27 cellular contexts compared by ENCODE assay signal in the genomic region with DNA sequence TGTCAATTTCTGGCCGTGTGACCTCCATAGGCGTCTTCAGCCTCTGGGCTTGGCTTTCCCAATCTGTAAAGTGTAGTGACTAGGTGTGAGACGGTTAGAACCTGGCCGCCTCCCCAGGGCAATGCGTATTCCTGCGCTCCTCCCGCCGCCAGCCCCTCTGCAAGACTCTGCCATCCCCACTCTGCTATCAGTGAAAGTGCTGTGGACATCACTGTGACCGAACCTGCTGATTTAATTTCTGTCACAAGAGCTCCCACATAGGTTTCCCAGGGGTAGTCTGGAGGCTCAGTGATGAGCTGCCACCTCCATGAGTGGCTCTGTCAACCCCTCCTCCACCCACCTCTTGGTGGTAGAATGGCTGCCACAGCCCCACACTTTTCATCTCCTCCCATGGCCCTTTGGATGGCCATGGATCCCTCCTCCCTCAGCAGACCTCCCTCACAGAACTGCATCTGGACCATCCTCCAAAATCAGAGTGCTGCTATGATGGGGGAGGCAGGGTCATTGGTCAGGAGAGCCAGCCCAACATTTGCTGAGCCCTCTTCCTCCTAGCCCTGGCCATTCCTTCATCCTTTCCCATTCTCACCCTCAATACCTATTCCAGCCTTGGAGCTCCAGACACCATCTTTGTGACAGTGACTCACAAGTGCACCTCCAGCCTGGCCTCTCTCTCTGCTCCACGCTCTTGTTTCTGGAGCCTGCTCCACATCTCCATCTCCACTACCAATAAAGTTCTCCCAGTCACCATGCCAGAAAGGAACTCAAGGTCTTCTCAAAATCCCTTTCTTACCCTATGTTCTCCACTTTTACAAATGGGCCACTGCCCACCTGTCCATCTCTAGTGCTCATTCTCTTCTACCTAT. TPM values are rescaled to one million over a fixed set of nuclear protein-coding genes. Genes with fewer than 3 reads are reported as not detected.
DNase-seq lines count a peak whose midpoint lies in the region; ATAC-seq and TF ChIP-seq lines count a peak whose summit lies in the region.
"Had no signal": no experiment of that assay in that cellular context is flagged by ENCODE, and none has a peak within 500 bp of the region (broad histone marks: within the 10 kb centered on the region; RNA-seq: fewer than 3 reads in every experiment).

No MANE protein-coding gene starts in this region.

- peaks cover 10% of the 10 kb centered on the region for H3K4me1 Mint-ChIP-seq in activated naive CD8-positive, alpha-beta T cell (ENCODE audit: low read depth)
- H3K4me1 Mint-ChIP-seq in activated naive CD8-positive, alpha-beta T cell treated with anti-CD3 and anti-CD28 coated beads, Interleukin-2, amount 50 U/mL, for 24 hours = peaks cover 7% of the 10 kb centered on the region
- no peaks in the 10 kb centered on the region for H3K4me1 Mint-ChIP-seq in activated T-helper 1 cell treated with anti-CD3 and anti-CD28 coated beads, Interleukin-12 subunit alpha, Interleukin-12 subunit beta, Interleukin-2, Interleukin-4 antibody, amounts not matched to agents 30 ng/mL and 10 ng/mL and 1 ng/mL, durations not matched to agents 14 hours and 24 hours and 36 hours (ENCODE audit: low read depth)
- H3K4me1 Mint-ChIP-seq in type B pancreatic cell (ENCODE audit: unreplicated experiment) = peaks cover 4% of the 10 kb centered on the region

- no peak for DNase-seq in activated naive CD8-positive, alpha-beta T cell treated with anti-CD3 and anti-CD28 coated beads, Interleukin-2, amount 50 U/mL, for 24 hours
- no peak for DNase-seq in activated T-helper 1 cell treated with anti-CD3 and anti-CD28 coated beads, Interleukin-12 subunit alpha, Interleukin-12 subunit beta, Interleukin-2, Interleukin-4 antibody, amounts not matched to agents 30 ng/mL and 10 ng/mL and 1 ng/mL, durations not matched to agents 14 hours and 24 hours and 36 hours (ENCODE audit: low spot score)
- DNase-seq in mesendoderm = no peak
- DNase-seq in type B pancreatic cell (ENCODE audit: extremely low spot score, unreplicated experiment) = no peak
- no peak for DNase-seq in NCI-H82 (lab: John Stamatoyannopoulos, UW)
- DNase-seq in left lung = no peak
- DNase-seq: activated CD8-positive, alpha-beta memory T cell treated with anti-CD3 and anti-CD28 coated beads, Interleukin-2, amount 50 U/mL, for 48 hours; central memory CD4-positive, alpha-beta T cell; COR-L47; effector CD4-positive, alpha-beta T cell; heart right ventricle; NCI-H1105; NCI-H2107; NCI-H524; SHP77; substantia nigra; uterus had no signal

- no peak overlapping the region for H3K18ac ChIP-seq in mesendoderm (ENCODE audit: low read length)

- H3K36me3 ChIP-seq in mesendoderm (ENCODE audit: control insufficient read depth, insufficient read depth, low read length) = no peaks in the 10 kb centered on the region
- no peaks in the 10 kb centered on the region for H3K36me3 ChIP-seq in left lung
- H3K36me3 ChIP-seq: HAP-1, heart right ventricle, prostate gland, uterus had no signal

- no peak overlapping the region for H4K5ac ChIP-seq in mesendoderm (ENCODE audit: low read length)

- H4K8ac ChIP-seq in mesendoderm (ENCODE audit: low read depth, low read length) = no peak overlapping the region

- no peak overlapping the region for H3K9ac ChIP-seq in mesendoderm (ENCODE audit: low read length)

- no peaks in the 10 kb centered on the region for H3K79me1 ChIP-seq in mesendoderm (ENCODE audit: low read length)

- no CpG with 5 or more reads among the region's 10 CpGs for WGBS in mesendoderm (ENCODE audit: extremely low coverage, insufficient coverage, low lambda C conversion rate)

- no peaks in the 10 kb centered on the region for H3K36me3 Mint-ChIP-seq in activated naive CD8-positive, alpha-beta T cell
- H3K36me3 Mint-ChIP-seq in activated naive CD8-positive, alpha-beta T cell treated with anti-CD3 and anti-CD28 coated beads, Interleukin-2, amount 50 U/mL, for 24 hours (ENCODE audit: low read depth) = no peaks in the 10 kb centered on the region
- H3K36me3 Mint-ChIP-seq in activated T-helper 1 cell treated with anti-CD3 and anti-CD28 coated beads, Interleukin-12 subunit alpha, Interleukin-12 subunit beta, Interleukin-2, Interleukin-4 antibody, amounts not matched to agents 30 ng/mL and 10 ng/mL and 1 ng/mL, durations not matched to agents 14 hours and 24 hours and 36 hours (ENCODE audit: low read depth) = no peaks in the 10 kb centered on the region
- peaks cover 6% of the 10 kb centered on the region for H3K36me3 Mint-ChIP-seq in type B pancreatic cell

- H3K23ac ChIP-seq in mesendoderm (ENCODE audit: low read length) = peak overlapping the region; percentile 80

- ATAC-seq in activated naive CD8-positive, alpha-beta T cell treated with anti-CD3 and anti-CD28 coated beads, Interleukin-2, amount 50 U/mL, for 24 hours = no peak
- ATAC-seq in left lung = no peak
- ATAC-seq in GM18870 (IDR thresholded peaks at IDR 0.05; ENCODE audit: unreplicated experiment) = no peak
- ATAC-seq: activated CD4-positive, CD25-positive, alpha-beta regulatory T cell treated with anti-CD3 and anti-CD28 coated beads, Interleukin-2, amount 50 U/mL, for 24 hours; heart right ventricle had no signal

- H3K4me3 Mint-ChIP-seq in activated naive CD8-positive, alpha-beta T cell = peak overlapping the region; percentile 75
- H3K4me3 Mint-ChIP-seq in activated naive CD8-positive, alpha-beta T cell treated with anti-CD3 and anti-CD28 coated beads, Interleukin-2, amount 50 U/mL, for 24 hours = no peak overlapping the region
- peak overlapping the region; percentile 67 for H3K4me3 Mint-ChIP-seq in activated T-helper 1 cell treated with anti-CD3 and anti-CD28 coated beads, Interleukin-12 subunit alpha, Interleukin-12 subunit beta, Interleukin-2, Interleukin-4 antibody, amounts not matched to agents 30 ng/mL and 10 ng/mL and 1 ng/mL, durations not matched to agents 14 hours and 24 hours and 36 hours
- peak overlapping the region; percentile 76 for H3K4me3 Mint-ChIP-seq in type B pancreatic cell

- H3K4me3 ChIP-seq in mesendoderm (ENCODE audit: low read length) = no peak overlapping the region
- H3K4me3 ChIP-seq in left lung = no peak overlapping the region
- H3K4me3 ChIP-seq: HAP-1, heart right ventricle, prostate gland, uterus had no signal

- no peak overlapping the region for H2AK5ac ChIP-seq in mesendoderm (ENCODE audit: low read length)

- no peak overlapping the region for H2BK5ac ChIP-seq in mesendoderm (ENCODE audit: low read length)

- no peak overlapping the region for H3K4me2 ChIP-seq in mesendoderm (ENCODE audit: low read length)

- no peak overlapping the region for H3K27ac Mint-ChIP-seq in activated naive CD8-positive, alpha-beta T cell
- H3K27ac Mint-ChIP-seq in activated naive CD8-positive, alpha-beta T cell treated with anti-CD3 and anti-CD28 coated beads, Interleukin-2, amount 50 U/mL, for 24 hours = no peak overlapping the region
- H3K27ac Mint-ChIP-seq in activated T-helper 1 cell treated with anti-CD3 and anti-CD28 coated beads, Interleukin-12 subunit alpha, Interleukin-12 subunit beta, Interleukin-2, Interleukin-4 antibody, amounts not matched to agents 30 ng/mL and 10 ng/mL and 1 ng/mL, durations not matched to agents 14 hours and 24 hours and 36 hours = peak overlapping the region; percentile 41
- H3K27ac Mint-ChIP-seq in type B pancreatic cell = no peak overlapping the region

- intact Hi-C loops in activated T-helper 1 cell treated with anti-CD3 and anti-CD28 coated beads, Interleukin-12 subunit alpha, Interleukin-12 subunit beta, Interleukin-2, Interleukin-4 antibody, amounts not matched to agents 30 ng/mL and 10 ng/mL and 1 ng/mL, durations not matched to agents 14 hours and 24 hours and 36 hours (cut with micrococcal nuclease) = no loop called here
- intact Hi-C loops in left lung (cut with DNase I) = no loop called here

- no peaks in the 10 kb centered on the region for H3K9me3 ChIP-seq in left lung
- H3K9me3 ChIP-seq: HAP-1, heart right ventricle, prostate gland, uterus had no signal

- H3K79me2 ChIP-seq in mesendoderm (ENCODE audit: control insufficient read depth, insufficient read depth, low read length) = no peaks in the 10 kb centered on the region

- H3K27me3 ChIP-seq in mesendoderm (ENCODE audit: insufficient read depth, low read length, poor library complexity) (peaks cover 45% of the 10 kb centered on the region), left lung (peaks cover 43 to 95% of the 10 kb centered on the region in 2 donors)

- H3K27ac ChIP-seq in mesendoderm (ENCODE audit: low read depth, low read length) (no peak overlapping the region), left lung (no peak overlapping the region)
- H3K27ac ChIP-seq: heart right ventricle, prostate gland, uterus had no signal

- TF ChIP-seq CTCF in type B pancreatic cell (conservative IDR thresholded peaks at IDR 0.05) (no peak), left lung (IDR thresholded peaks at IDR 0.05) (no peak)

- H3K27me3 Mint-ChIP-seq in activated naive CD8-positive, alpha-beta T cell = peaks cover 20% of the 10 kb centered on the region
- H3K27me3 Mint-ChIP-seq in activated naive CD8-positive, alpha-beta T cell treated with anti-CD3 and anti-CD28 coated beads, Interleukin-2, amount 50 U/mL, for 24 hours = peaks cover 55% of the 10 kb centered on the region
- peaks cover 54% of the 10 kb centered on the region for H3K27me3 Mint-ChIP-seq in activated T-helper 1 cell treated with anti-CD3 and anti-CD28 coated beads, Interleukin-12 subunit alpha, Interleukin-12 subunit beta, Interleukin-2, Interleukin-4 antibody, amounts not matched to agents 30 ng/mL and 10 ng/mL and 1 ng/mL, durations not matched to agents 14 hours and 24 hours and 36 hours (ENCODE audit: insufficient read depth)
- peaks cover 70% of the 10 kb centered on the region for H3K27me3 Mint-ChIP-seq in type B pancreatic cell

- no peaks in the 10 kb centered on the region for H3K9me3 Mint-ChIP-seq in activated naive CD8-positive, alpha-beta T cell (ENCODE audit: low read depth)
- no peaks in the 10 kb centered on the region for H3K9me3 Mint-ChIP-seq in activated naive CD8-positive, alpha-beta T cell treated with anti-CD3 and anti-CD28 coated beads, Interleukin-2, amount 50 U/mL, for 24 hours
- no peaks in the 10 kb centered on the region for H3K9me3 Mint-ChIP-seq in activated T-helper 1 cell treated with anti-CD3 and anti-CD28 coated beads, Interleukin-12 subunit alpha, Interleukin-12 subunit beta, Interleukin-2, Interleukin-4 antibody, amounts not matched to agents 30 ng/mL and 10 ng/mL and 1 ng/mL, durations not matched to agents 14 hours and 24 hours and 36 hours
- H3K9me3 Mint-ChIP-seq in type B pancreatic cell = no peaks in the 10 kb centered on the region

- no peak overlapping the region for H2BK120ac ChIP-seq in mesendoderm (ENCODE audit: low read depth, low read length)

- no peak overlapping the region for H2BK15ac ChIP-seq in mesendoderm (replicated peaks; ENCODE audit: low read depth)

- H3K4me1 ChIP-seq in mesendoderm (ENCODE audit: control insufficient read depth, low read depth, low read length) (no peaks in the 10 kb centered on the region), left lung (peaks cover 3 to 12% of the 10 kb centered on the region in 2 donors)
- H3K4me1 ChIP-seq: HAP-1, uterus had no signal

- H3K4ac ChIP-seq in mesendoderm (ENCODE audit: low read depth, low read length) = no peak overlapping the region

- no peak overlapping the region for H3K56ac ChIP-seq in mesendoderm (ENCODE audit: low read length)

RNA-seq across cellular contexts. Expression of a gene that starts 1.5 kb away (rescaled TPM):
- total RNA-seq in activated T-helper 1 cell treated with anti-CD3 and anti-CD28 coated beads, Interleukin-12 subunit alpha, Interleukin-12 subunit beta, Interleukin-2, Interleukin-4 antibody, amounts not matched to agents 30 ng/mL and 10 ng/mL and 1 ng/mL, durations not matched to agents 14 hours and 24 hours and 36 hours = 0.26 TPM in 1 of 2 replicates, not detected in the other
- polyA plus RNA-seq in mesendoderm (2013, experiment 1 of 2) = 0.04 TPM
- 0.06 TPM for polyA plus RNA-seq in mesendoderm (2013, experiment 2 of 2)
- total RNA-seq in type B pancreatic cell (ENCODE audit: low replicate concordance) (not detected in 2 replicates), left lung (not detected)
- total RNA-seq: Daoy; heart right ventricle; LHCN-M2; skeletal muscle tissue; T-helper 2 cell treated with Interferon-gamma antibody and Interleukin-4, amounts not matched to agents 100 ng/mL and 5 ng/mL, for 36 hours; uterus had no signal
- polyA plus RNA-seq: heart right ventricle had no signal

RNA-seq across cellular contexts. Expression of a gene that starts 7.1 kb away (rescaled TPM):
- total RNA-seq in activated T-helper 1 cell treated with anti-CD3 and anti-CD28 coated beads, Interleukin-12 subunit alpha, Interleukin-12 subunit beta, Interleukin-2, Interleukin-4 antibody, amounts not matched to agents 30 ng/mL and 10 ng/mL and 1 ng/mL, durations not matched to agents 14 hours and 24 hours and 36 hours = 20.8 and 22.8 TPM in 2 replicates
- 10.7 TPM for polyA plus RNA-seq in mesendoderm (2013, experiment 1 of 2)
- 10.3 TPM for polyA plus RNA-seq in mesendoderm (2013, experiment 2 of 2)
- total RNA-seq in type B pancreatic cell (ENCODE audit: low replicate concordance) (15.7 and 19.5 TPM in 2 replicates), left lung (10 to 100 TPM; 11.9 to 12.4 TPM)

RNA-seq across cellular contexts. Expression of a gene that starts 20.5 kb away (rescaled TPM):
- total RNA-seq in activated T-helper 1 cell treated with anti-CD3 and anti-CD28 coated beads, Interleukin-12 subunit alpha, Interleukin-12 subunit beta, Interleukin-2, Interleukin-4 antibody, amounts not matched to agents 30 ng/mL and 10 ng/mL and 1 ng/mL, durations not matched to agents 14 hours and 24 hours and 36 hours = not detected in 2 replicates
- not detected for polyA plus RNA-seq in mesendoderm (2013, experiment 1 of 2)
- polyA plus RNA-seq in mesendoderm (2013, experiment 2 of 2) = not detected
- not detected in 2 replicates for total RNA-seq in type B pancreatic cell (ENCODE audit: low replicate concordance)
- not detected for total RNA-seq in left lung
- total RNA-seq: Daoy; LHCN-M2; lower leg skin; skeletal muscle tissue; T-helper 2 cell treated with Interferon-gamma antibody and Interleukin-4, amounts not matched to agents 100 ng/mL and 5 ng/mL, for 36 hours had no signal

RNA-seq across cellular contexts. Expression of a gene that starts 27.0 kb away (rescaled TPM):
- 31.7 and 34.0 TPM in 2 replicates for total RNA-seq in activated T-helper 1 cell treated with anti-CD3 and anti-CD28 coated beads, Interleukin-12 subunit alpha, Interleukin-12 subunit beta, Interleukin-2, Interleukin-4 antibody, amounts not matched to agents 30 ng/mL and 10 ng/mL and 1 ng/mL, durations not matched to agents 14 hours and 24 hours and 36 hours
- 77.7 TPM for polyA plus RNA-seq in mesendoderm (2013, experiment 1 of 2)
- 80.7 TPM for polyA plus RNA-seq in mesendoderm (2013, experiment 2 of 2)
- total RNA-seq in type B pancreatic cell (ENCODE audit: low replicate concordance) (83.2 and 94.4 TPM in 2 replicates), left lung (10 to 100 TPM; 80.7 to 99.3 TPM)

RNA-seq across cellular contexts. Expression of a gene that starts 29.3 kb away (rescaled TPM):
- 23.2 and 24.1 TPM in 2 replicates for total RNA-seq in activated T-helper 1 cell treated with anti-CD3 and anti-CD28 coated beads, Interleukin-12 subunit alpha, Interleukin-12 subunit beta, Interleukin-2, Interleukin-4 antibody, amounts not matched to agents 30 ng/mL and 10 ng/mL and 1 ng/mL, durations not matched to agents 14 hours and 24 hours and 36 hours
- 33.9 TPM for polyA plus RNA-seq in mesendoderm (2013, experiment 1 of 2)
- polyA plus RNA-seq in mesendoderm (2013, experiment 2 of 2) = 32.7 TPM
- total RNA-seq in type B pancreatic cell (ENCODE audit: low replicate concordance) (75.2 and 83.1 TPM in 2 replicates), left lung (10 to 100 TPM; 59.9 to 87.0 TPM)
